In the genomic region with DNA sequence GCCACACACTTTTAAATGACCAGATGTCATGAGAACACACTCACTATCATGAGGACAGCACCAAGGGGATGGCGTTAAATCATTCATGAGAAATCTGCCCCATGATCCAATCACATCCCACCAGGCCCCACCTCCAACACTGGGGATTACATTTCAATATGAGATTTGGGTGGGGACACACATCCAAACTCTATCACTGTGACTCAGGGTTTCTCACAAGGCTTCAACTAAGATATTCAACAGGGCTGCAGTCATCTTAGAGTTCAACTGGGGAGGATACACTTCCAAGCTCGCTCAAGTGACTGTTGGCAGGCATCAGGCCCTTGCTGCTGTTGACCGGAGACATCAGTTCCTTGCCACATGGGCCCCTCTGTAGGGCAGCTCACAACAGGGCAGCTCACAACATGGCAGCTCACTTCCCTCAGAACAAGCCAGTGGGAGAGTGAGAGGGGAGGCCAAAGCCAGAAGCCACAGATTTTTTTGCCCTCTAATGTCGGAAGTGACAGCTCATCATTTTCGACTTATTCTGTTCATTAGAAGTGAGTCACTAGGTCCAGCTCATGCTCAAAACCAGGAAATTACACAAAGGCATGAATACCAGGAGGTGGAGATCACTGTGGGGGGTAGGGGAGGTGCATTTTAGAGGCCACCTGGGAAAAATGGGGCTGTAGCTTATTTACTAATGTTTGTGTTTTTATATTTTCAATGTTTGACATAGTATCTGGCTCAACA, we compare ENCODE assay signal across 15 cellular contexts. TPM values are rescaled to one million over a fixed set of nuclear protein-coding genes. Genes with fewer than 3 reads are reported as not detected.
DNase-seq lines count a peak whose midpoint lies in the region; ATAC-seq and TF ChIP-seq lines count a peak whose summit lies in the region.
"Had no signal": no experiment of that assay in that cellular context is flagged by ENCODE, and none has a peak within 500 bp of the region (broad histone marks: within the 10 kb centered on the region; RNA-seq: fewer than 3 reads in every experiment).

No MANE protein-coding gene starts in this region.

- ATAC-seq in GM19023 (IDR thresholded peaks at IDR 0.05; ENCODE audit: unreplicated experiment) = no peak
- ATAC-seq: lower lobe of right lung, Right ventricle myocardium inferior had no signal

- in situ Hi-C loops in astrocyte of the cerebellum (cut with HindIII; ENCODE audit: low sequenced_read_pairs) = no loop called here

- CTCF ChIA-PET in AG04449 (lab: Yijun Ruan, JAX) = no interaction called here

- peak; percentile 89 for DNase-seq in AG04449 (ENCODE audit: low read depth, low spot score)
- DNase-seq in HT-29 (ENCODE audit: low spot score) = peak; percentile 31
- peak; percentile 72 for DNase-seq in astrocyte of the cerebellum (ENCODE audit: low read depth)
- peak; percentile 98 for DNase-seq in kidney tubule cell (ENCODE audit: low spot score)
- DNase-seq in SHP77 treated with DMSO at 0.1 percent for 48 hours (lab: John Stamatoyannopoulos, UW) = no peak
- no peak for DNase-seq in germinal center (ENCODE audit: low spot score)
- DNase-seq in NCI-H345 (lab: John Stamatoyannopoulos, UW) = no peak
- DNase-seq: activated naive CD8-positive, alpha-beta T cell treated with anti-CD3 and anti-CD28 coated beads, Interleukin-2, amount 10 ng/mL, durations not matched to agents 7 days and 5 days; CD4-positive, alpha-beta memory T cell; lower lobe of right lung; NCI-H2029; spleen had no signal

- no peak overlapping the region for H3K4me3 ChIP-seq in AG04449 (ENCODE audit: low read depth, low read length)
- no peak overlapping the region for H3K4me3 ChIP-seq in astrocyte of the cerebellum (ENCODE audit: low read depth, low read length)
- H3K4me3 ChIP-seq: lower lobe of right lung, spleen had no signal

- POLR2A ChIA-PET in AG04449 (lab: Yijun Ruan, JAX) = interaction anchor here (0.6 to 1.2 kb wide), 8 partner anchors 9 to 1009 kb away, joined by 3 read pairs; no protein-coding TSS in a partner anchor

- TF ChIP-seq CTCF in AG04449 (IDR thresholded peaks at IDR 0.05; ENCODE audit: insufficient read depth, low read length, missing control alignments) = no peak
- no peak for TF ChIP-seq CTCF in astrocyte of the cerebellum (IDR thresholded peaks at IDR 0.05; ENCODE audit: low read depth, low read length, missing control alignments)

RNA-seq across cellular contexts. Expression of a gene that starts 50.8 kb away (rescaled TPM):
- total RNA-seq in HT-29 (2014; rRNA removed; shearing (Covaris generic)) = 0.46 and 1.6 TPM in 2 replicates
- total RNA-seq: activated naive CD8-positive, alpha-beta T cell treated with anti-CD3 and anti-CD28 coated beads, Interleukin-2, amount 10 ng/mL, durations not matched to agents 7 days and 5 days; CD4-positive, alpha-beta memory T cell; H1; Right ventricle myocardium inferior had no signal

Comparison
In these comparisons a context has a peak if more than half of its experiments do, and no peak if none do; other contexts are left out.
1. DNase-seq: peak in AG04449 (single experiment), HT-29 (single experiment), astrocyte of the cerebellum (single experiment) and kidney tubule cell (single experiment); none in SHP77 treated with DMSO at 0.1 percent for 48 hours (single experiment), germinal center (single experiment) and NCI-H345 (single experiment).